22 cellular contexts compared by ENCODE assay signal in genomic region chr1:215466361-215466760, GRCh38.
DNase-seq lines count a peak whose midpoint lies in the region; ATAC-seq, FAIRE-seq and TF ChIP-seq lines count a peak whose summit lies in the region.
"Had no signal": no experiment of that assay in that cellular context is flagged by ENCODE, and none has a peak within 500 bp of the region (broad histone marks: within the 10 kb centered on the region; RNA-seq: fewer than 3 reads in every experiment).

No MANE protein-coding gene starts in this region.

- no peaks in the 10 kb centered on the region; the same call in 1 of the 2 replicates for H3K9me1 ChIP-seq in IMR-90 (ENCODE audit: insufficient read depth, low read length)

- no peaks in the 10 kb centered on the region for H3F3A ChIP-seq in PC-3 (ENCODE audit: low read length, unreplicated experiment)

- H4K5ac ChIP-seq in IMR-90 (ENCODE audit: low read depth, low read length), result no peak overlapping the region

- H3K27me3 ChIP-seq in HepG2 (ENCODE audit: control insufficient read depth in 1 of 2, insufficient read depth in 2 of 2, low read length in 2 of 2) (no peaks in the 10 kb centered on the region), right lobe of liver (no peaks in the 10 kb centered on the region), IMR-90 (ENCODE audit: control insufficient read depth, insufficient read depth, low read length) (no peaks in the 10 kb centered on the region), PC-3 (ENCODE audit: low read length) (no peaks in the 10 kb centered on the region)
- H3K27me3 ChIP-seq: BLaER1 had no signal

- in situ Hi-C loops in HepG2 (cut with HindIII; ENCODE audit: extremely low pct_ligation_motif_present, low pct_unique_long_range_greater_than_20kb) (no loop called here), IMR-90 (cut with MboI; ENCODE audit: low sequenced_read_pairs) (no loop called here)

- H4K91ac ChIP-seq in IMR-90 (ENCODE audit: insufficient read depth, low read depth, low read length), result no peak overlapping the region

- no peaks in the 10 kb centered on the region for H3K4me1 ChIP-seq in HepG2 (ENCODE audit: insufficient read depth, low read length)
- no peaks in the 10 kb centered on the region for H3K4me1 ChIP-seq in right lobe of liver
- no peaks in the 10 kb centered on the region for H3K4me1 ChIP-seq in IMR-90 (ENCODE audit: control insufficient read depth, insufficient read depth, low read length)
- peaks cover 5% of the 10 kb centered on the region; the same call in 1 of the 2 replicates for H3K4me1 ChIP-seq in PC-3 (ENCODE audit: insufficient read depth, low read length)
- H3K4me1 ChIP-seq: BLaER1, Caco-2 had no signal

- H2BK15ac ChIP-seq in IMR-90 (ENCODE audit: low read depth, low read length), result no peak overlapping the region

- ATAC-seq in HepG2 (no peak), right lobe of liver (no peak), IMR-90 (ENCODE audit: low read depth) (no peak), PC-3 (peak; percentile 85), GM18873 (IDR thresholded peaks at IDR 0.05; ENCODE audit: low FRiP score, unreplicated experiment) (no peak)
- ATAC-seq: CD8-positive, alpha-beta T cell had no signal

- DNase-seq in HepG2 (ENCODE audit: low spot score), result no peak
- DNase-seq in right lobe of liver, result no peak
- DNase-seq in IMR-90, result no peak
- peak; percentile 74 for DNase-seq in PC-3
- no peak for DNase-seq in NCI-H526 (lab: John Stamatoyannopoulos, UW)
- no peak for DNase-seq in T1000 (lab: John Stamatoyannopoulos, UW)
- DNase-seq: Caco-2; CD4-positive, CD25-positive, alpha-beta regulatory T cell; CD8-positive, alpha-beta T cell; DMS 273 treated with DMSO at 0.1 percent for 48 hours; DMS79; EL; GDM1; H9; HFFc6 had no signal

- TF ChIP-seq RAD21 in HepG2 (CRISPR knock-in tag; IDR thresholded peaks at IDR 0.05) (no peak), IMR-90 (IDR thresholded peaks at IDR 0.05; ENCODE audit: low read length) (no peak)

- H3K4me2 ChIP-seq in HepG2 (ENCODE audit: low read depth, low read length), result no peak overlapping the region
- no peak overlapping the region for H3K4me2 ChIP-seq in IMR-90 (ENCODE audit: low read depth, low read length)
- peak overlapping the region; percentile 3; the same call in 1 of the 2 replicates for H3K4me2 ChIP-seq in PC-3 (ENCODE audit: low read length)
- H3K4me2 ChIP-seq: BLaER1 had no signal

- H3K79me1 ChIP-seq in IMR-90 (ENCODE audit: low read depth in 1 of 2, low read length in 2 of 2), result no peaks in the 10 kb centered on the region

- H2BK20ac ChIP-seq in IMR-90 (ENCODE audit: low read depth, low read length), result no peak overlapping the region

- H2BK5ac ChIP-seq in IMR-90 (ENCODE audit: low read depth, low read length, poor library complexity, severe bottlenecking), result no peak overlapping the region

- H3K27ac ChIP-seq in HepG2 (ENCODE audit: extremely low read length, insufficient read depth, low read length) (no peak overlapping the region), right lobe of liver (no peak overlapping the region), IMR-90 (ENCODE audit: insufficient read depth, low read length) (no peak overlapping the region), PC-3 (ENCODE audit: low read length) (no peak overlapping the region)
- H3K27ac ChIP-seq: 22Rv1, BLaER1, C4-2B had no signal

- no peaks in the 10 kb centered on the region for H4K20me1 ChIP-seq in HepG2 (ENCODE audit: insufficient read depth, low read length)
- H4K20me1 ChIP-seq in IMR-90 (ENCODE audit: insufficient read depth, low read length), result no peaks in the 10 kb centered on the region
- no peaks in the 10 kb centered on the region for H4K20me1 ChIP-seq in PC-3 (ENCODE audit: low read length)
- H4K20me1 ChIP-seq: BLaER1 had no signal

- BruUV-seq in HepG2 (replicated peaks; lab: Mats Ljungman, UMichigan), result no TSS peak
- no TSS peak for BruUV-seq in IMR-90 (replicated peaks; lab: Mats Ljungman, UMichigan)
- BruUV-seq in PC-3 (replicated peaks; lab: Mats Ljungman, UMichigan), result no TSS peak

- H4K8ac ChIP-seq in IMR-90 (ENCODE audit: low read depth in 2 of 2, low read length in 2 of 2), result no peak overlapping the region

- H3K18ac ChIP-seq in IMR-90 (ENCODE audit: low read depth, low read length), result no peak overlapping the region

- H2AK9ac ChIP-seq in IMR-90 (replicated peaks; ENCODE audit: low read depth, low read length, poor library complexity), result no peak overlapping the region

- TF ChIP-seq POLR2A in HepG2 (IDR thresholded peaks at IDR 0.05; ENCODE audit: insufficient read depth in 1 of 2, low read depth in 2 of 2, low read length in 2 of 2) (no peak), right lobe of liver (IDR thresholded peaks at IDR 0.05) (no peak), IMR-90 (IDR thresholded peaks at IDR 0.05; ENCODE audit: low read depth, low read length) (no peak)

- no peak overlapping the region for H2BK120ac ChIP-seq in IMR-90 (ENCODE audit: low read depth, low read length)

- no peak overlapping the region for H3K23ac ChIP-seq in IMR-90 (ENCODE audit: low read depth, low read length)

- H3K9me2 ChIP-seq in PC-3 (replicated peaks; ENCODE audit: low read length), result no peaks in the 10 kb centered on the region

- intact Hi-C loops in HepG2 (cut with micrococcal nuclease; ENCODE audit: unreplicated experiment), result no loop called here
- intact Hi-C loops in right lobe of liver (cut with DNase I), result no loop called here
- intact Hi-C loops in IMR-90 (cut with micrococcal nuclease), result no loop called here
- intact Hi-C loops in PC-3 (cut with micrococcal nuclease), result no loop called here

- H2AFZ ChIP-seq in HepG2 (ENCODE audit: low read length) (no peak overlapping the region), IMR-90 (replicated peaks; ENCODE audit: low read length, poor library complexity) (no peak overlapping the region), PC-3 (ENCODE audit: low read length) (peak overlapping the region; percentile 20)

- no peak overlapping the region for H2AK5ac ChIP-seq in IMR-90 (ENCODE audit: low read depth, low read length)

- TF ChIP-seq EP300 in HepG2 (IDR thresholded peaks at IDR 0.05; ENCODE audit: low read depth in 2 of 2, low read length in 2 of 2), result no peak
- no peak for TF ChIP-seq EP300 in HepG2 (CRISPR knock-in tag; IDR thresholded peaks at IDR 0.05; ENCODE audit: borderline replicate concordance)

- no peaks in the 10 kb centered on the region for H3K9me3 ChIP-seq in HepG2 (ENCODE audit: low read length)
- H3K9me3 ChIP-seq in right lobe of liver, result no peaks in the 10 kb centered on the region
- no peaks in the 10 kb centered on the region for H3K9me3 ChIP-seq in IMR-90 (ENCODE audit: control insufficient read depth, insufficient read depth, low read length)
- H3K9me3 ChIP-seq in PC-3 (ENCODE audit: low read length), result no peaks in the 10 kb centered on the region
- H3K9me3 ChIP-seq: BLaER1, Caco-2 had no signal

- no peak for FAIRE-seq in HepG2 (lab: Jason Lieb, UNC)
- FAIRE-seq: GM12891, GM18507, H1 had no signal

- no peak overlapping the region for H3K56ac ChIP-seq in IMR-90 (ENCODE audit: extremely low read depth, insufficient read depth, low read length)

- no peak overlapping the region for H3K4ac ChIP-seq in IMR-90 (ENCODE audit: low read depth, low read length)

- H3K36me3 ChIP-seq in HepG2 (replicated peaks in 1 of 2; ENCODE audit: control insufficient read depth in 1 of 2, insufficient read depth in 2 of 2, low read length in 2 of 2) (no peaks in the 10 kb centered on the region), right lobe of liver (no peaks in the 10 kb centered on the region), IMR-90 (ENCODE audit: control insufficient read depth, insufficient read depth, low read length) (no peaks in the 10 kb centered on the region), PC-3 (ENCODE audit: low read depth, low read length) (no peaks in the 10 kb centered on the region)
- H3K36me3 ChIP-seq: BLaER1 had no signal

- CTCF ChIA-PET in HepG2 (lab: Yijun Ruan, JAX; ENCODE audit: low intra/inter-chr PET ratio, low total read pairs) (no interaction called here), IMR-90 (lab: Yijun Ruan, JAX) (no interaction called here), PC-3 (lab: Charles Lee) (no interaction called here)

- H3K4me3 ChIP-seq in HepG2 (replicated peaks in 1 of 3; ENCODE audit: insufficient read depth in 1 of 3, low read depth in 2 of 3, low read length in 3 of 3) (no peak overlapping the region), right lobe of liver (no peak overlapping the region), IMR-90 (ENCODE audit: insufficient read depth, low read depth, low read length) (no peak overlapping the region), PC-3 (ENCODE audit: low read length) (no peak overlapping the region)
- H3K4me3 ChIP-seq: BLaER1 had no signal

- dilution Hi-C loops in IMR-90 (cut with HindIII; ENCODE audit: low sequenced_read_pairs, unreplicated experiment), result no loop called here

- WGBS in HepG2 (ENCODE audit: low lambda C conversion rate), result 0% methylated on average over 3 of the region's 3 CpGs
- 48% methylated on average over 3 of the region's 3 CpGs for WGBS in right lobe of liver (ENCODE audit: insufficient coverage, low coverage, low lambda C conversion rate, missing lambda C conversion rate)
- WGBS in IMR-90 (ENCODE audit: extremely low coverage in 2 of 2, insufficient read length in 1 of 2), 2 experiments, result no CpG with 5 or more reads among the region's 3 CpGs

- POLR2A ChIA-PET in HepG2 (lab: Yijun Ruan, JAX) (no interaction called here), IMR-90 (lab: Charles Lee; ENCODE audit: unreplicated experiment) (no interaction called here), PC-3 (lab: Charles Lee; ENCODE audit: unreplicated experiment) (no interaction called here)

- no peak overlapping the region for H3K14ac ChIP-seq in IMR-90 (replicated peaks; ENCODE audit: low read depth, low read length)

- H3K9ac ChIP-seq in HepG2 (ENCODE audit: insufficient read depth, low read depth, low read length) (no peak overlapping the region), IMR-90 (ENCODE audit: low read depth, low read length) (no peak overlapping the region), PC-3 (ENCODE audit: low read length) (no peak overlapping the region)
- H3K9ac ChIP-seq: BLaER1 had no signal

- no peaks in the 10 kb centered on the region for H3K79me2 ChIP-seq in HepG2 (ENCODE audit: insufficient read depth, low read length)
- no peaks in the 10 kb centered on the region for H3K79me2 ChIP-seq in PC-3 (ENCODE audit: low read length)

- TF ChIP-seq CTCF in HepG2 (CRISPR knock-in tag; IDR thresholded peaks at IDR 0.05) (no peak), right lobe of liver (IDR thresholded peaks at IDR 0.05) (no peak), IMR-90 (conservative IDR thresholded peaks at IDR 0.05; ENCODE audit: low read depth, low read length) (no peak), PC-3 (conservative IDR thresholded peaks at IDR 0.05; ENCODE audit: low read depth, low read length) (no peak)

TF ChIP-seq in IMR-90, 13 proteins besides CTCF, POLR2A, EP300 and RAD21:
- no peak for TF ChIP-seq CHD1 (IDR thresholded peaks at IDR 0.05; ENCODE audit: low read depth, low read length)
- TF ChIP-seq BHLHE40 (IDR thresholded peaks at IDR 0.05; ENCODE audit: low read depth, low read length), result no peak
- TF ChIP-seq MAZ (IDR thresholded peaks at IDR 0.05; ENCODE audit: borderline replicate concordance, low read depth, low read length), result no peak
- peak; percentile 32; the same call in 1 of the 2 replicates for TF ChIP-seq MAFK (IDR thresholded peaks at IDR 0.05; ENCODE audit: low read depth, low read length)
- no peak for TF ChIP-seq FOS (IDR thresholded peaks at IDR 0.05; ENCODE audit: low read depth, low read length)
